ENCODE assay signal across 8 cellular contexts in the genomic region with DNA sequence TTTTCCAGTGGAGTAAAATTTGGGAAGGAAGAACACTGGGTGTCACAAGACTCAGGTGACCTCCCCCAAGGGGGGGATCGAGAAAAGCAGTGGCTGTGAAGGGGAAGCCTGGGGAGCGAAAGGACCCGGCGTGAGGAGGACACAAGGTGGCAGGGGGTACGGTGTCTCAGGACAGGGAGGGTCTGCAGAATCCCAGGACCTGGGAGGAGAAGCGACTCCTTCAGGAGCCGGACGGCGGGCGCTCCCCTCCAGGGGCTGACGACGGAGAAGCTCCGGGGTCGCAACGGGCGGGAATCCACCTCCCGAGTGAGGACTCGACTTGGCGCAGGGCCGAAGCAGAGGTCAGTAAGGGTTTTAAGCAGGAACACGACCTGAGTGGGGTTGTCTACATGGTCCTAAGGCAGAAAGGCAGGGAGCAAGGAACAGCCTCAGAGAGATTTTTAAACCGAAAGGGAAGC. TPM values are rescaled to one million over a fixed set of nuclear protein-coding genes. Genes with fewer than 3 reads are reported as not detected.
DNase-seq lines count a peak whose midpoint lies in the region; ATAC-seq and TF ChIP-seq lines count a peak whose summit lies in the region.

No MANE protein-coding gene starts in this region.

- H3K27ac ChIP-seq in AG04450 (ENCODE audit: low read depth, low read length) (no peak overlapping the region), left lung (peak overlapping the region; percentile 71 to 78)

- H3K4me3 ChIP-seq in AG04450 (ENCODE audit: low read depth, low read length) = peak overlapping the region; percentile 73
- H3K4me3 ChIP-seq in left lung = peak overlapping the region; percentile 59 to 66

- peaks cover 7 to 24% of the 10 kb centered on the region in 2 donors for H3K4me1 ChIP-seq in left lung

- H3K27me3 ChIP-seq in AG04450 (ENCODE audit: control insufficient read depth, insufficient read depth, low read length) (no peaks in the 10 kb centered on the region), left lung (no peaks in the 10 kb centered on the region)

- H3K9me3 ChIP-seq in AG04450 (ENCODE audit: control insufficient read depth, insufficient read depth, low read length) (peaks cover 24% of the 10 kb centered on the region), left lung (no peaks in the 10 kb centered on the region)

- TF ChIP-seq CTCF in AG04450 (IDR thresholded peaks at IDR 0.05; ENCODE audit: low read depth, low read length) = no peak
- no peak for TF ChIP-seq CTCF in left lung (IDR thresholded peaks at IDR 0.05)

- intact Hi-C loops in left lung (cut with DNase I) = no loop called here

- POLR2A ChIA-PET in AG04450 (lab: Yijun Ruan, JAX) = interaction anchor here (0.7 to 1.0 kb wide), 2 partner anchors 22 to 23 kb away, joined by 4 to 9 read pairs; no protein-coding TSS in a partner anchor

- H3K36me3 ChIP-seq in left lung = peaks cover 0 to 35% of the 10 kb centered on the region in 2 donors

- DNase-seq in AG04450 (ENCODE audit: low read depth, low spot score) = no peak
- DNase-seq in NCI-H1105 treated with DMSO at 0.1 percent for 48 hours (lab: John Stamatoyannopoulos, UW) = peak; percentile 64
- peak; percentile 6 for DNase-seq in cerebellum (ENCODE audit: low spot score)
- peak; percentile 33 to 84 for DNase-seq in left lung
- peak; percentile 6 for DNase-seq in superior temporal gyrus (ENCODE audit: extremely low spot score)
- DNase-seq in NCI-H2171 treated with DMSO at 0.1 percent for 48 hours (lab: John Stamatoyannopoulos, UW) = no peak
- no peak for DNase-seq in HuH-7.5 (ENCODE audit: low spot score)

- CTCF ChIA-PET in AG04450 (lab: Charles Lee) = no interaction called here

- ATAC-seq in GM19324 (IDR thresholded peaks at IDR 0.05; ENCODE audit: low FRiP score, unreplicated experiment) = peak; percentile 28
- peak; percentile 37 for ATAC-seq in left lung

RNA-seq across cellular contexts. Expression of gene ZNF836, which starts 0.5 kb away (rescaled TPM):
- polyA plus RNA-seq in AG04450 (2011; rRNA removed) = 3.2 and 3.7 TPM in 2 replicates
- polyA minus RNA-seq in AG04450 (2011; rRNA and poly(A)+ RNA removed) = 5.5 and 7.4 TPM in 2 replicates
- total RNA-seq in cerebellum = 29.0 TPM
- 10 to 100 TPM; 13.1 to 17.4 TPM for total RNA-seq in left lung

RNA-seq across cellular contexts. Expression of gene PPP2R1A, which starts 19.0 kb away (rescaled TPM):
- polyA plus RNA-seq in AG04450 (2011; rRNA removed) = 158 and 243 TPM in 2 replicates
- 507 and 586 TPM in 2 replicates for polyA minus RNA-seq in AG04450 (2011; rRNA and poly(A)+ RNA removed)
- total RNA-seq in cerebellum = 127 TPM
- total RNA-seq in left lung = 100 to 1,000 TPM; 193 to 199 TPM

RNA-seq across cellular contexts. Expression of gene ZNF616, which starts 31.2 kb away (rescaled TPM):
- 5.5 and 6.2 TPM in 2 replicates for polyA plus RNA-seq in AG04450 (2011; rRNA removed)
- 9.1 and 13.9 TPM in 2 replicates for polyA minus RNA-seq in AG04450 (2011; rRNA and poly(A)+ RNA removed)
- total RNA-seq in cerebellum (27.1 TPM), left lung (10 to 100 TPM; 12.0 to 14.2 TPM)

Comparison
In these comparisons a context has a peak if more than half of its experiments do, and no peak if none do; other contexts are left out.
1. DNase-seq: peak in NCI-H1105 treated with DMSO at 0.1 percent for 48 hours (single experiment), cerebellum (single experiment), left lung (2 of 2) and superior temporal gyrus (single experiment); none in AG04450 (single experiment), NCI-H2171 treated with DMSO at 0.1 percent for 48 hours (single experiment) and HuH-7.5 (single experiment).